Comparison of ENCODE assay signal across 26 cellular contexts in the genomic region with DNA sequence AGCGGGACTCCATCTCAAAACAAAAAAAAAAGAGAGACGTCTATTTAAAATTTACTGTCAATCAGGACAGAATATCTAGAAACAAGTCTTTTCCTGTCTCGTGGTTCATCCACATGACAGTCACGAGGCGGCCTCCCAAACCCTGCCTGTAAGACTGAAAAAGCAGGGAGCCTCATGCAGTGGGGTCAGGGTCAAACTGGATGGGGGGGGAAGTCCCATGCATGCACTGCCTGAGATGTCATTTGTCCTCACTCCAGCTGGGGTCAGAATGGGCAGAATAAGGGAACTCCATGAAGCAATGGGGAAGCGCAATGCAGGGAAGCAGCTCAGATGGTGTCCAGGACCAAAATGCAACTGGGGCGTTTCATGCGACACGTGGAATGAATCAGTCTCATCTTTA.
DNase-seq lines count a peak whose midpoint lies in the region; FAIRE-seq and TF ChIP-seq lines count a peak whose summit lies in the region.
"Had no signal": no experiment of that assay in that cellular context is flagged by ENCODE, and none has a peak within 500 bp of the region (broad histone marks: within the 10 kb centered on the region; RNA-seq: fewer than 3 reads in every experiment).

No MANE protein-coding gene starts in this region.

- no peak overlapping the region for H3K4me3 Mint-ChIP-seq in activated T-cell treated with anti-CD3 and anti-CD28 coated beads, Interleukin-2, amount 50 U/mL, for 24 hours
- H3K4me3 Mint-ChIP-seq in type B pancreatic cell = no peak overlapping the region
- H3K4me3 Mint-ChIP-seq: activated CD8-positive, alpha-beta memory T cell treated with anti-CD3 and anti-CD28 coated beads, Interleukin-2, amount 10 ng/mL, durations not matched to agents 7 days and 5 days; CD14-positive monocyte; endodermal cell; natural killer cell treated with Interleukin-12 subunit alpha and Interleukin-12 subunit beta and Interleukin-15 and Interleukin-18, amount 100 ng/mL, for 72 hours had no signal

- no peak overlapping the region for H3K27ac ChIP-seq in kidney (ENCODE audit: low read depth in 2 of 2, low read length in 2 of 2)
- H3K27ac ChIP-seq: ascending aorta, HL-60, parathyroid adenoma, PC-9, SJSA1 had no signal

- H3K4me1 ChIP-seq in kidney (ENCODE audit: control insufficient read depth in 1 of 2, insufficient read depth in 1 of 2, low read depth in 1 of 2, low read length in 2 of 2) = no peaks in the 10 kb centered on the region
- H3K4me1 ChIP-seq: ascending aorta, parathyroid adenoma, SJSA1 had no signal

- peaks cover 89% of the 10 kb centered on the region for H3K36me3 Mint-ChIP-seq in activated T-cell treated with anti-CD3 and anti-CD28 coated beads, Interleukin-2, amount 50 U/mL, for 24 hours (ENCODE audit: low read depth)
- H3K36me3 Mint-ChIP-seq in type B pancreatic cell = peaks cover 34% of the 10 kb centered on the region

- no peak for DNase-seq in activated T-cell treated with anti-CD3 and anti-CD28 coated beads, Interleukin-2, amount 50 U/mL, for 24 hours
- DNase-seq in activated T-cell treated with anti-CD3 and anti-CD28 coated beads, Interleukin-2, amount 50 U/mL, for 1 hour = no peak
- peak; percentile 44 for DNase-seq in SK-MEL-5 (ENCODE audit: low read depth, low spot score)
- DNase-seq in kidney = peak; percentile 57
- DNase-seq in type B pancreatic cell (ENCODE audit: extremely low spot score, unreplicated experiment) = no peak
- no peak for DNase-seq in SHP77 treated with DMSO at 0.1 percent for 48 hours (lab: John Stamatoyannopoulos, UW)
- DNase-seq in NCI-H146 treated with DMSO at 0.1 percent for 48 hours (lab: John Stamatoyannopoulos, UW; ENCODE audit: unreplicated experiment) = no peak
- DNase-seq in activated naive CD4-positive, alpha-beta T cell treated with Interleukin-2 at 50 U/mL for 16 hours = no peak
- DNase-seq: activated CD8-positive, alpha-beta memory T cell treated with anti-CD3 and anti-CD28 coated beads, Interleukin-2, amount 10 ng/mL, durations not matched to agents 7 days and 5 days; activated gamma-delta T cell; cerebellar nuclear complex; DMS79 treated with DMSO at 0.1 percent for 48 hours; endodermal cell; IMR-90; mesenchymal stem cell; MG63; NCI-H187; NCI-H226; PC-9; stimulated activated CD4-positive, alpha-beta T cell treated with anti-CD3 and anti-CD28 coated beads, Interleukin-2, amount 100 ng/mL, for 48 hours had no signal

- peaks cover 20% of the 10 kb centered on the region for H3K4me1 Mint-ChIP-seq in activated T-cell treated with anti-CD3 and anti-CD28 coated beads, Interleukin-2, amount 50 U/mL, for 24 hours (ENCODE audit: low read depth)
- no peaks in the 10 kb centered on the region for H3K4me1 Mint-ChIP-seq in type B pancreatic cell (ENCODE audit: unreplicated experiment)
- H3K4me1 Mint-ChIP-seq: endodermal cell had no signal

- intact Hi-C loops in kidney (cut with DNase I) = no loop called here

- no peaks in the 10 kb centered on the region for H3K9me3 ChIP-seq in kidney (ENCODE audit: control insufficient read depth in 1 of 2, low read length in 2 of 2)
- H3K9me3 ChIP-seq: ascending aorta, MG63, SJSA1 had no signal

- H3K9ac ChIP-seq in kidney (ENCODE audit: low read length in 2 of 2) = no peak overlapping the region
- H3K9ac ChIP-seq: parathyroid adenoma had no signal

- no peak overlapping the region for H3K4me3 ChIP-seq in kidney (ENCODE audit: low read length in 2 of 2)
- H3K4me3 ChIP-seq: ascending aorta, MG63, PC-9, SJSA1 had no signal

- TF ChIP-seq CTCF in kidney (IDR thresholded peaks at IDR 0.05; ENCODE audit: borderline replicate concordance, extremely low read depth, insufficient read depth) = no peak
- TF ChIP-seq CTCF in type B pancreatic cell (conservative IDR thresholded peaks at IDR 0.05) = no peak

- in situ Hi-C loops in SK-MEL-5 (cut with HindIII; ENCODE audit: low pct_unique_long_range_greater_than_20kb, low sequenced_read_pairs) = no loop called here

- H3K36me3 ChIP-seq in kidney (ENCODE audit: control insufficient read depth in 1 of 2, insufficient read depth in 2 of 2, low read length in 2 of 2) = peaks cover 45 to 75% of the 10 kb centered on the region in 2 donors

- H3K27me3 Mint-ChIP-seq in activated T-cell treated with anti-CD3 and anti-CD28 coated beads, Interleukin-2, amount 50 U/mL, for 24 hours = no peaks in the 10 kb centered on the region
- no peaks in the 10 kb centered on the region for H3K27me3 Mint-ChIP-seq in type B pancreatic cell
- H3K27me3 Mint-ChIP-seq: activated CD8-positive, alpha-beta memory T cell treated with anti-CD3 and anti-CD28 coated beads, Interleukin-2, amount 10 ng/mL, durations not matched to agents 7 days and 5 days; natural killer cell treated with Interleukin-12 subunit alpha and Interleukin-12 subunit beta and Interleukin-15 and Interleukin-18, amount 100 ng/mL, for 72 hours had no signal

- H3K9me3 Mint-ChIP-seq in activated T-cell treated with anti-CD3 and anti-CD28 coated beads, Interleukin-2, amount 50 U/mL, for 24 hours = no peaks in the 10 kb centered on the region
- H3K9me3 Mint-ChIP-seq in type B pancreatic cell = no peaks in the 10 kb centered on the region
- H3K9me3 Mint-ChIP-seq: natural killer cell treated with Interleukin-12 subunit alpha and Interleukin-12 subunit beta and Interleukin-15 and Interleukin-18, amount 100 ng/mL, for 72 hours had no signal

- no peak for FAIRE-seq in kidney (lab: Jason Lieb, UNC)

- H3K27ac Mint-ChIP-seq in activated T-cell treated with anti-CD3 and anti-CD28 coated beads, Interleukin-2, amount 50 U/mL, for 24 hours = peak overlapping the region; percentile 23
- peak overlapping the region; percentile 40 for H3K27ac Mint-ChIP-seq in type B pancreatic cell
- H3K27ac Mint-ChIP-seq: activated CD8-positive, alpha-beta memory T cell treated with anti-CD3 and anti-CD28 coated beads, Interleukin-2, amount 10 ng/mL, durations not matched to agents 7 days and 5 days had no signal

Comparison
In these comparisons a context has a peak if more than half of its experiments do, and no peak if none do; other contexts are left out.
1. DNase-seq: peak in SK-MEL-5 (single experiment) and kidney (single experiment); none in activated T-cell treated with anti-CD3 and anti-CD28 coated beads, Interleukin-2, amount 50 U/mL, for 24 hours (single experiment), activated T-cell treated with anti-CD3 and anti-CD28 coated beads, Interleukin-2, amount 50 U/mL, for 1 hour (single experiment), type B pancreatic cell (single experiment), SHP77 treated with DMSO at 0.1 percent for 48 hours (single experiment), NCI-H146 treated with DMSO at 0.1 percent for 48 hours (single experiment) and activated naive CD4-positive, alpha-beta T cell treated with Interleukin-2 at 50 U/mL for 16 hours (single experiment).